14 cellular contexts compared by ENCODE assay signal in genomic region chr20:51425347-51426106, GRCh38.
A peak's percentile ranks its signal among the peaks of the same experiment; 100 is the strongest.
DNase-seq lines count a peak whose midpoint lies in the region; ATAC-seq, FAIRE-seq and TF ChIP-seq lines count a peak whose summit lies in the region.
"Had no signal": no experiment of that assay in that cellular context is flagged by ENCODE, and none has a peak within 500 bp of the region (broad histone marks: within the 10 kb centered on the region; RNA-seq: fewer than 3 reads in every experiment).

No MANE protein-coding gene starts in this region.

- no peak overlapping the region for H3K4me3 Mint-ChIP-seq in activated CD4-positive, alpha-beta T cell treated with anti-CD3 and anti-CD28 coated beads, Interleukin-2, amount 10 ng/mL, durations not matched to agents 7 days and 5 days
- H3K4me3 Mint-ChIP-seq in endodermal cell = no peak overlapping the region

- H3K4me3 ChIP-seq in PC-9 (no peak overlapping the region), endodermal cell (ENCODE audit: low read length) (no peak overlapping the region)
- H3K4me3 ChIP-seq: coronary artery had no signal

- intact Hi-C loops in PC-9 (cut with micrococcal nuclease; ENCODE audit: unreplicated experiment) = no loop called here

- no peak overlapping the region for H3K4me2 ChIP-seq in PC-9

- peaks cover 29% of the 10 kb centered on the region for H3F3A ChIP-seq in PC-9 (ENCODE audit: insufficient read depth, low read depth)

- H3K9me2 ChIP-seq in PC-9 (ENCODE audit: insufficient read depth) = no peaks in the 10 kb centered on the region

- 87 to 90% methylated on average over 8 to 22 of the region's 22 CpGs for WGBS in endodermal cell (ENCODE audit: insufficient coverage in 1 of 2, insufficient read length in 1 of 2), 2 experiments

- H3K9me3 ChIP-seq in PC-9 (ENCODE audit: insufficient read depth, low read depth) = no peaks in the 10 kb centered on the region
- H3K9me3 ChIP-seq in endodermal cell (ENCODE audit: control insufficient read depth, low read length) = no peaks in the 10 kb centered on the region

- H3K27ac Mint-ChIP-seq in activated CD4-positive, alpha-beta T cell treated with anti-CD3 and anti-CD28 coated beads, Interleukin-2, amount 10 ng/mL, durations not matched to agents 7 days and 5 days = no peak overlapping the region
- no peak overlapping the region for H3K27ac Mint-ChIP-seq in endodermal cell

- peak; percentile 28 for DNase-seq in activated CD4-positive, alpha-beta T cell treated with anti-CD3 and anti-CD28 coated beads for 48 hours
- DNase-seq in activated CD4-positive, alpha-beta T cell treated with anti-CD3 and anti-CD28 coated beads, Interleukin-2, amount 10 ng/mL, durations not matched to agents 7 days and 5 days = no peak
- DNase-seq in PC-9 (no peak), endodermal cell (no peak), GM12891 (ENCODE audit: insufficient read length, low spot score) (no peak), urothelium cell line (ENCODE audit: low spot score) (no peak)
- DNase-seq in stimulated activated CD8-positive, alpha-beta memory T cell treated with anti-CD3 and anti-CD28 coated beads, Interleukin-4, amount 100 ng/mL, for 48 hours = peak; percentile 44
- DNase-seq: amygdala, DMS153, GOT3, MM.1S had no signal

- no TSS peak for BruUV-seq in PC-9 (replicated peaks; lab: Mats Ljungman, UMichigan)

- TF ChIP-seq POLR2A in GM12891 (IDR thresholded peaks at IDR 0.05; ENCODE audit: low read depth, low read length) = no peak

- CTCF ChIA-PET in activated CD4-positive, alpha-beta T cell treated with anti-CD3 and anti-CD28 coated beads, Interleukin-2, amount 10 ng/mL, durations not matched to agents 7 days and 5 days (lab: Charles Lee) = interaction anchor here (1.8 to 2.0 kb wide), 2 partner anchors 8 to 10 kb away, joined by 6 read pairs; no protein-coding TSS in a partner anchor
- CTCF ChIA-PET in PC-9 (lab: Charles Lee) = no interaction called here

- POLR2A ChIA-PET in activated CD4-positive, alpha-beta T cell treated with anti-CD3 and anti-CD28 coated beads, Interleukin-2, amount 10 ng/mL, durations not matched to agents 7 days and 5 days (lab: Charles Lee) = no interaction called here
- POLR2A ChIA-PET in PC-9 (lab: Charles Lee; ENCODE audit: unreplicated experiment) = no interaction called here

- no peaks in the 10 kb centered on the region for H3K36me3 ChIP-seq in PC-9 (ENCODE audit: low read depth)
- no peaks in the 10 kb centered on the region for H3K36me3 ChIP-seq in endodermal cell (ENCODE audit: control insufficient read depth, insufficient read depth, low read length)

- FAIRE-seq in GM12891 (lab: Jason Lieb, UNC) (no peak), urothelium cell line (lab: Jason Lieb, UNC) (no peak)
- FAIRE-seq: A204.1 had no signal

- no peak overlapping the region for H2AFZ ChIP-seq in PC-9

- no peaks in the 10 kb centered on the region for H3K27me3 Mint-ChIP-seq in activated CD4-positive, alpha-beta T cell treated with anti-CD3 and anti-CD28 coated beads, Interleukin-2, amount 10 ng/mL, durations not matched to agents 7 days and 5 days
- H3K27me3 Mint-ChIP-seq in endodermal cell (ENCODE audit: insufficient read depth) = no peaks in the 10 kb centered on the region

- H3K36me3 Mint-ChIP-seq in activated CD4-positive, alpha-beta T cell treated with anti-CD3 and anti-CD28 coated beads, Interleukin-2, amount 10 ng/mL, durations not matched to agents 7 days and 5 days (ENCODE audit: low read depth) = peaks cover 59% of the 10 kb centered on the region
- no peaks in the 10 kb centered on the region for H3K36me3 Mint-ChIP-seq in endodermal cell (ENCODE audit: low read depth)

- no peaks in the 10 kb centered on the region for H3K79me2 ChIP-seq in PC-9 (ENCODE audit: low read depth)

- H3K27me3 ChIP-seq in PC-9 (ENCODE audit: insufficient read depth, low read depth) = no peaks in the 10 kb centered on the region
- no peaks in the 10 kb centered on the region for H3K27me3 ChIP-seq in endodermal cell (ENCODE audit: control insufficient read depth, insufficient read depth, low read length, poor library complexity, severe bottlenecking)

- H3K4me1 Mint-ChIP-seq in activated CD4-positive, alpha-beta T cell treated with anti-CD3 and anti-CD28 coated beads, Interleukin-2, amount 10 ng/mL, durations not matched to agents 7 days and 5 days = peaks cover 63% of the 10 kb centered on the region
- H3K4me1 Mint-ChIP-seq in endodermal cell = peaks cover 24% of the 10 kb centered on the region

- no peaks in the 10 kb centered on the region for H4K20me1 ChIP-seq in PC-9 (ENCODE audit: insufficient read depth)

- H3K4me1 ChIP-seq in PC-9 (replicated peaks; ENCODE audit: insufficient read depth) (peaks cover 32% of the 10 kb centered on the region), endodermal cell (ENCODE audit: control insufficient read depth, insufficient read depth, low read length) (no peaks in the 10 kb centered on the region)

- no peaks in the 10 kb centered on the region for H3K9me3 Mint-ChIP-seq in activated CD4-positive, alpha-beta T cell treated with anti-CD3 and anti-CD28 coated beads, Interleukin-2, amount 10 ng/mL, durations not matched to agents 7 days and 5 days
- no peaks in the 10 kb centered on the region for H3K9me3 Mint-ChIP-seq in endodermal cell

- H3K9ac ChIP-seq in endodermal cell (ENCODE audit: extremely low read depth, low read length, poor library complexity, severe bottlenecking) = no peak overlapping the region

- H3K27ac ChIP-seq in PC-9 = peak overlapping the region; percentile 77; the same call in 1 of the 2 replicates
- H3K27ac ChIP-seq in endodermal cell (ENCODE audit: low read depth, low read length) = no peak overlapping the region
- H3K27ac ChIP-seq: coronary artery had no signal

- ATAC-seq in GM18909 (IDR thresholded peaks at IDR 0.05; ENCODE audit: poor library complexity, unreplicated experiment) = no peak

- TF ChIP-seq CTCF in PC-9 (conservative IDR thresholded peaks at IDR 0.05) (no peak), endodermal cell (conservative IDR thresholded peaks at IDR 0.05) (peak; percentile 32)

TF ChIP-seq in GM12891, 5 proteins besides CTCF, POLR2A, EP300 and RAD21:
- TF ChIP-seq POLR2AphosphoS5 (IDR thresholded peaks at IDR 0.05; ENCODE audit: low read depth, low read length) (no peak), PAX5 (IDR thresholded peaks at IDR 0.05; ENCODE audit: insufficient read depth, low read length, severe bottlenecking) (no peak), SPI1 (IDR thresholded peaks at IDR 0.05; ENCODE audit: low read depth, low read length) (no peak), POU2F2 (IDR thresholded peaks at IDR 0.05; ENCODE audit: low read depth, low read length) (no peak), TAF1 (IDR thresholded peaks at IDR 0.05; ENCODE audit: low read depth, low read length) (no peak)

Comparison
In these comparisons a context has a peak if more than half of its experiments do, and no peak if none do; other contexts are left out.
1. DNase-seq: peak in activated CD4-positive, alpha-beta T cell treated with anti-CD3 and anti-CD28 coated beads for 48 hours (single experiment) and stimulated activated CD8-positive, alpha-beta memory T cell treated with anti-CD3 and anti-CD28 coated beads, Interleukin-4, amount 100 ng/mL, for 48 hours (single experiment); none in activated CD4-positive, alpha-beta T cell treated with anti-CD3 and anti-CD28 coated beads, Interleukin-2, amount 10 ng/mL, durations not matched to agents 7 days and 5 days (single experiment), PC-9 (0 of 2), endodermal cell (single experiment), GM12891 (single experiment) and urothelium cell line (single experiment).